ENCODE assay signal across 12 cellular contexts in genomic region chr2:44295636-44296359, GRCh38. TPM values are rescaled to one million over a fixed set of nuclear protein-coding genes. Genes with fewer than 3 reads are reported as not detected.
DNase-seq lines count a peak whose midpoint lies in the region; ATAC-seq and TF ChIP-seq lines count a peak whose summit lies in the region.
"Had no signal": no experiment of that assay in that cellular context is flagged by ENCODE, and none has a peak within 500 bp of the region (broad histone marks: within the 10 kb centered on the region; RNA-seq: fewer than 3 reads in every experiment).

No MANE protein-coding gene starts in this region.

- no peak overlapping the region for H3K27ac ChIP-seq in SK-N-SH (ENCODE audit: low read depth in 2 of 2, low read length in 1 of 2)
- H3K27ac ChIP-seq: sigmoid colon had no signal

- H3K79me2 ChIP-seq in SK-N-SH (ENCODE audit: insufficient read depth), result no peaks in the 10 kb centered on the region

- H3K27me3 ChIP-seq in SK-N-SH (ENCODE audit: insufficient read depth), result no peaks in the 10 kb centered on the region

- TF ChIP-seq POLR2A in NB4 (IDR thresholded peaks at IDR 0.05; ENCODE audit: extremely low read depth, insufficient read length), result no peak

- H2AFZ ChIP-seq in SK-N-SH (ENCODE audit: low read depth), result no peak overlapping the region

- CTCF ChIA-PET in SK-N-SH (lab: Yijun Ruan, JAX), result interaction anchor here (0.5 to 7.1 kb wide), 20 partner anchors 9 to 826 kb away, joined by 3 to 72 read pairs (median 4); no protein-coding TSS in a partner anchor

- H3K9ac ChIP-seq in SK-N-SH, result no peak overlapping the region

- H3K9me3 ChIP-seq in SK-N-SH, result no peaks in the 10 kb centered on the region
- H3K9me3 ChIP-seq: sigmoid colon had no signal

- H3K9me2 ChIP-seq in SK-N-SH, result no peaks in the 10 kb centered on the region

- TF ChIP-seq EP300 in SK-N-SH (IDR thresholded peaks at IDR 0.05; ENCODE audit: borderline replicate concordance in 1 of 2, low read depth in 1 of 2, low read length in 1 of 2), result no peak

- no peak for DNase-seq in SK-N-SH
- DNase-seq in NB4 (ENCODE audit: low read depth), result peak; percentile 28
- no peak for DNase-seq in fibroblast of the aortic adventitia (ENCODE audit: low read depth)
- peak; percentile 26 for DNase-seq in stimulated activated CD8-positive, alpha-beta memory T cell treated with anti-CD3 and anti-CD28 coated beads, Interleukin-4, amount 100 ng/mL, for 48 hours
- DNase-seq in kidney glomerular epithelial cell (lab: John Stamatoyannopoulos, UW), result no peak
- DNase-seq: foreskin fibroblast, NCI-H1417 treated with DMSO at 0.1 percent for 48 hours, sigmoid colon had no signal

- ATAC-seq in SK-N-SH treated with all-trans-retinoic acid at 6 μM for 48 hours (no peak), HG03159 (IDR thresholded peaks at IDR 0.05; ENCODE audit: unreplicated experiment) (no peak), GM21381 (IDR thresholded peaks at IDR 0.05; ENCODE audit: unreplicated experiment) (no peak)

- H4K20me1 ChIP-seq in SK-N-SH (ENCODE audit: insufficient read depth), result no peaks in the 10 kb centered on the region

- peaks cover 19% of the 10 kb centered on the region for H3F3A ChIP-seq in SK-N-SH (replicated peaks; ENCODE audit: insufficient read depth)

- TF ChIP-seq CTCF in SK-N-SH (IDR thresholded peaks at IDR 0.05), result no peak
- TF ChIP-seq CTCF in NB4 (IDR thresholded peaks at IDR 0.05; ENCODE audit: low read depth, low read length), result peak; percentile 31
- peak; percentile 12 for TF ChIP-seq CTCF in fibroblast of the aortic adventitia (IDR thresholded peaks at IDR 0.05; ENCODE audit: insufficient read depth, low read length)

- peaks cover 6 to 14% of the 10 kb centered on the region in 2 experiments; a peak in 2 of 4 replicates for H3K4me1 ChIP-seq in SK-N-SH (ENCODE audit: control insufficient read depth in 1 of 2, insufficient read depth in 2 of 2, low read depth in 1 of 2, low read length in 1 of 2)

- 89% methylated on average over 8 of the region's 8 CpGs for WGBS in SK-N-SH (ENCODE audit: low lambda C conversion rate)

- H3K4me2 ChIP-seq in SK-N-SH, result no peak overlapping the region

- 0 out of 2 replicates have a peak, but pooled peaks have one; percentile 10 for TF ChIP-seq RAD21 in SK-N-SH (IDR thresholded peaks at IDR 0.05; ENCODE audit: low read length)

- no peaks in the 10 kb centered on the region for H3K36me3 ChIP-seq in SK-N-SH (replicated peaks in 1 of 2; ENCODE audit: control insufficient read depth in 1 of 2, insufficient read depth in 2 of 2, low read length in 1 of 2)
- H3K36me3 ChIP-seq: sigmoid colon had no signal

- POLR2A ChIA-PET in SK-N-SH (lab: Yijun Ruan, JAX), result no interaction called here

- no peak overlapping the region for H3K4me3 ChIP-seq in SK-N-SH (ENCODE audit: low read depth in 2 of 2, low read length in 1 of 2)
- H3K4me3 ChIP-seq in NB4 (ENCODE audit: low read depth, low read length), result no peak overlapping the region
- H3K4me3 ChIP-seq in fibroblast of the aortic adventitia (ENCODE audit: low read depth, low read length), result no peak overlapping the region
- H3K4me3 ChIP-seq: sigmoid colon had no signal

TF ChIP-seq in SK-N-SH, 30 proteins besides CTCF, POLR2A, EP300 and RAD21:
- no peak for TF ChIP-seq MEF2A (IDR thresholded peaks at IDR 0.05; ENCODE audit: borderline replicate concordance, low read depth)
- no peak for TF ChIP-seq FOSL2 (IDR thresholded peaks at IDR 0.05; ENCODE audit: borderline replicate concordance, low read depth)
- TF ChIP-seq IRF3 (IDR thresholded peaks at IDR 0.05; ENCODE audit: low read depth, low read length), result no peak
- no peak for TF ChIP-seq SIN3A (IDR thresholded peaks at IDR 0.05; ENCODE audit: borderline replicate concordance, low read depth, low read length)
- no peak for TF ChIP-seq ELF1 (IDR thresholded peaks at IDR 0.05)

TF ChIP-seq in SK-N-SH treated with all-trans-retinoic acid at 6 μM for 48 hours, 23 proteins besides CTCF, POLR2A, EP300 and RAD21 (continues in another document):
- TF ChIP-seq PATZ1 (CRISPR knock-in tag; IDR thresholded peaks at IDR 0.05; ENCODE audit: borderline replicate concordance) (no peak), RARB (CRISPR knock-in tag; IDR thresholded peaks at IDR 0.05) (no peak), ZNF565 (CRISPR knock-in tag; conservative IDR thresholded peaks at IDR 0.05; ENCODE audit: low read depth) (no peak), TSHZ2 (CRISPR knock-in tag; IDR thresholded peaks at IDR 0.05) (no peak), POU6F1 (CRISPR knock-in tag; IDR thresholded peaks at IDR 0.05; ENCODE audit: borderline replicate concordance, low read depth) (no peak), TOX (CRISPR knock-in tag; IDR thresholded peaks at IDR 0.05; ENCODE audit: borderline replicate concordance) (no peak), ZNF70 (CRISPR knock-in tag; IDR thresholded peaks at IDR 0.05) (no peak), ARNTL (CRISPR knock-in tag; IDR thresholded peaks at IDR 0.05; ENCODE audit: borderline replicate concordance, low read depth) (no peak), TCF4 (CRISPR knock-in tag; IDR thresholded peaks at IDR 0.05; ENCODE audit: borderline replicate concordance) (no peak), ZC3H10 (CRISPR knock-in tag; IDR thresholded peaks at IDR 0.05) (no peak), ISL1 (CRISPR knock-in tag; IDR thresholded peaks at IDR 0.05) (no peak), CREB5 (CRISPR knock-in tag; IDR thresholded peaks at IDR 0.05; ENCODE audit: low read depth) (no peak)

RNA-seq across cellular contexts. Expression of gene SLC3A1, which starts 20.5 kb away (rescaled TPM):
- 0.07 and 0.13 TPM in 2 replicates for polyA plus RNA-seq in SK-N-SH (2012; rRNA removed)
- polyA plus RNA-seq in SK-N-SH (2012; cell fraction: cytosol; rRNA removed), result 0.01 and 0.05 TPM in 2 replicates
- 0.10 and 0.11 TPM in 2 replicates for polyA plus RNA-seq in SK-N-SH (2012; cell fraction: nucleus; rRNA removed)
- total RNA-seq in fibroblast of the aortic adventitia (ENCODE audit: low replicate concordance), result not detected in 2 replicates
- total RNA-seq: lung microvascular endothelial cell had no signal

Comparison
In these comparisons a context has a peak if more than half of its experiments do, and no peak if none do; other contexts are left out.
1. DNase-seq: peak in NB4 (single experiment) and stimulated activated CD8-positive, alpha-beta memory T cell treated with anti-CD3 and anti-CD28 coated beads, Interleukin-4, amount 100 ng/mL, for 48 hours (single experiment); none in SK-N-SH (single experiment), fibroblast of the aortic adventitia (single experiment) and kidney glomerular epithelial cell (single experiment).